In the genomic region with DNA sequence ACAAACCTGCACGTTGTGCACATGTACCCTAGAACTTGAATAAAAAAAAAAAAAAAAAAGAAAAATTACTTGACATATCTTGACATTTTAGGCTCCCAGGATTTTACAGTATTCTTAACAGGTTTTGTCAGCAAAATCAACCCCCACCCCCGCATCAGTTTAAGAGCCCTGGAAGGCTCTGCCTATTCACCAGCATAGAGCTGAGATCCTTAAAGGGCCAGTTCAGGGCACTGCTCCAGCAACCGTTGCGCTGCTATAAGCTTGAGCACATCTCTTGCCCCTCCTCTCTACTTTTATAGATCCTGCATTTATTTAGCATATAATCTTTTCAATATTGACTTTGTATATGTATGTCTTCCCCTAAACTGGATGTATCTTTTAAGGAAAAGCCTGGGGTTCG, we compare ENCODE assay signal across 9 cellular contexts. TPM values are rescaled to one million over a fixed set of nuclear protein-coding genes. Genes with fewer than 3 reads are reported as not detected.
DNase-seq lines count a peak whose midpoint lies in the region; ATAC-seq, FAIRE-seq and TF ChIP-seq lines count a peak whose summit lies in the region.
"Had no signal": no experiment of that assay in that cellular context is flagged by ENCODE, and none has a peak within 500 bp of the region (broad histone marks: within the 10 kb centered on the region; RNA-seq: fewer than 3 reads in every experiment).

No MANE protein-coding gene starts in this region.

- H3K27ac ChIP-seq in SU-DHL-6 (ENCODE audit: low read depth, low read length) (peak overlapping the region; percentile 49), caudate nucleus (ENCODE audit: low read depth, low read length) (peak overlapping the region; percentile 90), keratinocyte (ENCODE audit: control insufficient read depth, insufficient read depth, low read length) (peak overlapping the region; percentile 93)

- H3K4me1 ChIP-seq in keratinocyte (ENCODE audit: control insufficient read depth, extremely low read depth, insufficient read depth, low read length): peaks cover 10% of the 10 kb centered on the region

- DNase-seq in NCI-H748 (lab: John Stamatoyannopoulos, UW; ENCODE audit: unreplicated experiment) (peak; percentile 47), NCI-H748 treated with DMSO at 0.1 percent for 48 hours (lab: John Stamatoyannopoulos, UW) (no peak), KG1 (lab: John Stamatoyannopoulos, UW) (peak; percentile 64), caudate nucleus (lab: John Stamatoyannopoulos, UW) (peak in 42 of 61 donors; percentile 8 to 88 (median 39)), keratinocyte (ENCODE audit: low read depth, low spot score) (no peak), smooth muscle cell of the brain vasculature (ENCODE audit: low read depth, low spot score) (peak; percentile 23)

- dilution Hi-C loops in keratinocyte (cut with MboI; ENCODE audit: extremely low pct_ligation_motif_present, low sequenced_read_pairs): no loop called here

- no peaks in the 10 kb centered on the region for H3F3A ChIP-seq in SU-DHL-6 (ENCODE audit: insufficient read depth)

- H3K4me3 ChIP-seq in SU-DHL-6 (ENCODE audit: insufficient read depth, low read length, poor library complexity, severe bottlenecking) (peak overlapping the region; percentile 73), keratinocyte (ENCODE audit: control insufficient read depth in 2 of 3, extremely low read depth in 1 of 3, insufficient read depth in 2 of 3, low read depth in 1 of 3, low read length in 3 of 3) (peak overlapping the region; percentile 63 to 77 (median 71))

- H3K9ac ChIP-seq in SU-DHL-6 (ENCODE audit: low read length) (peak overlapping the region; percentile 71), keratinocyte (ENCODE audit: control insufficient read depth, extremely low read depth, insufficient read depth, low read length) (peak overlapping the region; percentile 84)

- H2AFZ ChIP-seq in SU-DHL-6 (ENCODE audit: low read depth, low read length, severe bottlenecking) (peak overlapping the region; percentile 99), keratinocyte (ENCODE audit: control insufficient read depth, low read length) (peak overlapping the region; percentile 96)

- H3K4me2 ChIP-seq in SU-DHL-6 (ENCODE audit: low read depth, low read length, poor library complexity, severe bottlenecking) (peak overlapping the region; percentile 94), keratinocyte (ENCODE audit: control insufficient read depth, extremely low read depth, insufficient read depth, low read depth, low read length) (peak overlapping the region; percentile 99)

- H3K27me3 ChIP-seq in SU-DHL-6 (ENCODE audit: low read length): no peaks in the 10 kb centered on the region
- no peaks in the 10 kb centered on the region for H3K27me3 ChIP-seq in keratinocyte (ENCODE audit: control insufficient read depth, extremely low read depth, insufficient read depth, low read length)

- H4K20me1 ChIP-seq in SU-DHL-6 (ENCODE audit: low read depth, low read length) (peaks cover 15% of the 10 kb centered on the region), keratinocyte (ENCODE audit: control insufficient read depth, extremely low read depth, insufficient read depth, low read length) (peaks cover 15% of the 10 kb centered on the region)

- H3K9me1 ChIP-seq in keratinocyte (ENCODE audit: control insufficient read depth, extremely low read depth, insufficient read depth, low read length): peaks cover 3% of the 10 kb centered on the region

- no peaks in the 10 kb centered on the region for H3K9me2 ChIP-seq in SU-DHL-6 (replicated peaks; ENCODE audit: insufficient read depth, low read length)

- TF ChIP-seq CTCF in SU-DHL-6 (IDR thresholded peaks at IDR 0.05; ENCODE audit: insufficient read depth, low read length, poor library complexity, severe bottlenecking): no peak
- TF ChIP-seq CTCF in keratinocyte (optimal IDR thresholded peaks at IDR 0.05 in 1 of 3, IDR thresholded peaks at IDR 0.05 in 1 of 3, conservative IDR thresholded peaks at IDR 0.05 in 1 of 3; ENCODE audit: extremely low read depth in 1 of 3, insufficient read depth in 2 of 3, low read length in 3 of 3): no peak

- H3K9me3 ChIP-seq in SU-DHL-6 (ENCODE audit: insufficient read depth, low read length) (no peaks in the 10 kb centered on the region), keratinocyte (ENCODE audit: control insufficient read depth, low read depth, low read length) (no peaks in the 10 kb centered on the region)

- peaks cover 9% of the 10 kb centered on the region; the same call in 1 of the 2 replicates for H3K36me3 ChIP-seq in SU-DHL-6 (ENCODE audit: low read length)
- H3K36me3 ChIP-seq in keratinocyte (ENCODE audit: control insufficient read depth in 2 of 2, extremely low read depth in 1 of 2, insufficient read depth in 2 of 2, low read length in 2 of 2): peaks cover 4 to 7% of the 10 kb centered on the region in 2 experiments

- peaks cover 41% of the 10 kb centered on the region for H3K79me2 ChIP-seq in SU-DHL-6 (ENCODE audit: insufficient read depth, low read length)
- peaks cover 43% of the 10 kb centered on the region for H3K79me2 ChIP-seq in keratinocyte (ENCODE audit: control insufficient read depth, insufficient read depth, low read length)

- no peak for FAIRE-seq in keratinocyte (lab: Jason Lieb, UNC)
- FAIRE-seq: endometrium had no signal

- ATAC-seq in HG03045 (IDR thresholded peaks at IDR 0.05; ENCODE audit: unreplicated experiment): no peak

RNA-seq across cellular contexts. Expression of gene PAFAH1B2, which starts 0.7 kb away (rescaled TPM):
- 66.0 to 101 TPM (median 76.4 TPM) in 3 replicates for polyA plus RNA-seq in keratinocyte
- 132 TPM for polyA plus RNA-seq in keratinocyte (2011; ENCODE audit: low read depth)
- polyA plus RNA-seq in keratinocyte (2011; cell fraction: cytosol; rRNA removed): 58.2 and 76.3 TPM in 2 replicates
- 73.7 TPM in 2 replicates for polyA plus RNA-seq in keratinocyte (2011; cell fraction: nucleus; rRNA removed)
- polyA plus RNA-seq in keratinocyte (2012; ENCODE audit: low replicate concordance): 35.5 and 72.5 TPM in 2 replicates
- polyA minus RNA-seq in keratinocyte: 135 to 219 TPM (median 218 TPM) in 3 replicates
- 116 TPM for polyA minus RNA-seq in keratinocyte (2011; cell fraction: cytosol; rRNA and poly(A)+ RNA removed)
- 54.7 and 105 TPM in 2 replicates for polyA minus RNA-seq in keratinocyte (2011; cell fraction: nucleus; rRNA and poly(A)+ RNA removed)

RNA-seq across cellular contexts. Expression of gene SIDT2, which starts 35.2 kb away (rescaled TPM):
- 9.8 to 14.3 TPM (median 12.6 TPM) in 3 replicates for polyA plus RNA-seq in keratinocyte
- polyA plus RNA-seq in keratinocyte (2011; ENCODE audit: low read depth): 24.4 TPM
- 11.1 and 11.9 TPM in 2 replicates for polyA plus RNA-seq in keratinocyte (2011; cell fraction: cytosol; rRNA removed)
- polyA plus RNA-seq in keratinocyte (2011; cell fraction: nucleus; rRNA removed): 53.7 and 63.4 TPM in 2 replicates
- polyA plus RNA-seq in keratinocyte (2012; ENCODE audit: low replicate concordance): 11.4 and 17.9 TPM in 2 replicates
- polyA minus RNA-seq in keratinocyte: 34.9 to 72.0 TPM (median 34.9 TPM) in 3 replicates
- 13.2 TPM for polyA minus RNA-seq in keratinocyte (2011; cell fraction: cytosol; rRNA and poly(A)+ RNA removed)
- 39.6 and 59.0 TPM in 2 replicates for polyA minus RNA-seq in keratinocyte (2011; cell fraction: nucleus; rRNA and poly(A)+ RNA removed)

RNA-seq across cellular contexts. Expression of gene SIK3, which starts 45.2 kb away (rescaled TPM):
- polyA plus RNA-seq in keratinocyte: 4.4 to 10.7 TPM (median 8.2 TPM) in 3 replicates
- polyA plus RNA-seq in keratinocyte (2011; ENCODE audit: low read depth): 13.4 TPM
- polyA plus RNA-seq in keratinocyte (2011; cell fraction: cytosol; rRNA removed): 9.1 and 10.4 TPM in 2 replicates
- 27.3 and 28.8 TPM in 2 replicates for polyA plus RNA-seq in keratinocyte (2011; cell fraction: nucleus; rRNA removed)
- 9.5 and 15.3 TPM in 2 replicates for polyA plus RNA-seq in keratinocyte (2012; ENCODE audit: low replicate concordance)
- 14.6 to 51.7 TPM (median 22.5 TPM) in 3 replicates for polyA minus RNA-seq in keratinocyte
- polyA minus RNA-seq in keratinocyte (2011; cell fraction: cytosol; rRNA and poly(A)+ RNA removed): 12.1 TPM
- 21.2 and 44.1 TPM in 2 replicates for polyA minus RNA-seq in keratinocyte (2011; cell fraction: nucleus; rRNA and poly(A)+ RNA removed)

RNA-seq across cellular contexts. Expression of gene TAGLN, which starts 55.8 kb away (rescaled TPM):
- 20.5 to 85.4 TPM (median 26.6 TPM) in 3 replicates for polyA plus RNA-seq in keratinocyte
- 72.5 TPM for polyA plus RNA-seq in keratinocyte (2011; ENCODE audit: low read depth)
- 56.0 and 112 TPM in 2 replicates for polyA plus RNA-seq in keratinocyte (2011; cell fraction: cytosol; rRNA removed)
- 50.5 and 81.3 TPM in 2 replicates for polyA plus RNA-seq in keratinocyte (2011; cell fraction: nucleus; rRNA removed)
- 14.5 and 64.7 TPM in 2 replicates for polyA plus RNA-seq in keratinocyte (2012; ENCODE audit: low replicate concordance)
- polyA minus RNA-seq in keratinocyte: 4.3 to 37.9 TPM (median 8.0 TPM) in 3 replicates
- polyA minus RNA-seq in keratinocyte (2011; cell fraction: cytosol; rRNA and poly(A)+ RNA removed): 25.7 TPM
- 18.9 and 34.0 TPM in 2 replicates for polyA minus RNA-seq in keratinocyte (2011; cell fraction: nucleus; rRNA and poly(A)+ RNA removed)

Comparison
In these comparisons a context has a peak if more than half of its experiments do, and no peak if none do; other contexts are left out.
1. DNase-seq: peak in NCI-H748 (single experiment), KG1 (single experiment), caudate nucleus (42 of 61) and smooth muscle cell of the brain vasculature (single experiment); none in NCI-H748 treated with DMSO at 0.1 percent for 48 hours (single experiment) and keratinocyte (single experiment).
2. Peak in every context shown above with its lines, with median percentiles within 50 percentile points of each other: H3K27ac ChIP-seq.